ENCODE assay signal across 10 cellular contexts in genomic region chr10:8051109-8051781, GRCh38. TPM values are rescaled to one million over a fixed set of nuclear protein-coding genes. Genes with fewer than 3 reads are reported as not detected.
A peak's percentile ranks its signal among the peaks of the same experiment; 100 is the strongest.
DNase-seq lines count a peak whose midpoint lies in the region; ATAC-seq and TF ChIP-seq lines count a peak whose summit lies in the region.
"Had no signal": no experiment of that assay in that cellular context is flagged by ENCODE, and none has a peak within 500 bp of the region (broad histone marks: within the 10 kb centered on the region; RNA-seq: fewer than 3 reads in every experiment).

No MANE protein-coding gene starts in this region.

- POLR2A ChIA-PET in SK-N-SH (lab: Yijun Ruan, JAX): interaction anchor here (0.6 to 3.9 kb wide), 3 partner anchors 9 to 1231 kb away, joined by 4 to 33 read pairs (median 4); no protein-coding TSS in a partner anchor

- peaks cover 15% of the 10 kb centered on the region for H4K20me1 ChIP-seq in SK-N-SH (ENCODE audit: insufficient read depth)
- no peaks in the 10 kb centered on the region for H4K20me1 ChIP-seq in hepatocyte (ENCODE audit: insufficient read depth, poor library complexity, severe bottlenecking)

- H3K27me3 ChIP-seq in SK-N-SH (ENCODE audit: insufficient read depth) (no peaks in the 10 kb centered on the region), NT2/D1 (ENCODE audit: insufficient read depth, insufficient read length) (peaks cover 48% of the 10 kb centered on the region), hepatocyte (peaks cover 91% of the 10 kb centered on the region), sigmoid colon (peaks cover 96 to 100% (median 99%) of the 10 kb centered on the region in 3 donors)

- H3K4me3 ChIP-seq in SK-N-SH (ENCODE audit: low read depth in 2 of 2, low read length in 1 of 2) (peak overlapping the region; percentile 86 to 92), NT2/D1 (ENCODE audit: insufficient read length, low read depth) (peak overlapping the region; percentile 42), hepatocyte (no peak overlapping the region), sigmoid colon (peak overlapping the region in 3 of 4 donors; percentile 15 to 47 (median 39))
- H3K4me3 ChIP-seq: K562 had no signal

- TF ChIP-seq EP300 in SK-N-SH (IDR thresholded peaks at IDR 0.05; ENCODE audit: borderline replicate concordance in 1 of 2, low read depth in 1 of 2, low read length in 1 of 2) (no peak), sigmoid colon (IDR thresholded peaks at IDR 0.05) (no peak)

- no peak for TF ChIP-seq POLR2A in sigmoid colon (IDR thresholded peaks at IDR 0.05)

- H3K4me2 ChIP-seq in SK-N-SH (peak overlapping the region; percentile 98), hepatocyte (peak overlapping the region; percentile 91)

- peak overlapping the region; percentile 96 to 98 for H3K27ac ChIP-seq in SK-N-SH (ENCODE audit: low read depth in 2 of 2, low read length in 1 of 2)
- no peak overlapping the region for H3K27ac ChIP-seq in hepatocyte
- no peak overlapping the region for H3K27ac ChIP-seq in sigmoid colon

- CTCF ChIA-PET in SK-N-SH (lab: Yijun Ruan, JAX): interaction anchor here (0.8 to 4.5 kb wide), 6 partner anchors 8 to 1252 kb away, joined by 4 to 15 read pairs (median 6); no protein-coding TSS in a partner anchor

- H3K9ac ChIP-seq in SK-N-SH (peak overlapping the region; percentile 96), NT2/D1 (ENCODE audit: insufficient read length, low read depth) (peak overlapping the region; percentile 70)

- no peak for ATAC-seq in SK-N-SH treated with all-trans-retinoic acid at 6 μM for 48 hours
- ATAC-seq in GM21786 (IDR thresholded peaks at IDR 0.05; ENCODE audit: unreplicated experiment): no peak
- ATAC-seq: K562 had no signal

- H3K79me2 ChIP-seq in SK-N-SH (ENCODE audit: insufficient read depth) (peaks cover 91% of the 10 kb centered on the region), hepatocyte (peaks cover 6% of the 10 kb centered on the region)

- H3K36me3 ChIP-seq in SK-N-SH (replicated peaks in 1 of 2; ENCODE audit: control insufficient read depth in 1 of 2, insufficient read depth in 2 of 2, low read length in 1 of 2): peaks cover 2 to 7% of the 10 kb centered on the region in 2 experiments
- H3K36me3 ChIP-seq in NT2/D1 (ENCODE audit: insufficient read depth, insufficient read length, low read length): no peaks in the 10 kb centered on the region
- H3K36me3 ChIP-seq in hepatocyte (replicated peaks; ENCODE audit: insufficient read depth, low read depth): no peaks in the 10 kb centered on the region
- H3K36me3 ChIP-seq in sigmoid colon: no peaks in the 10 kb centered on the region

- intact Hi-C loops in sigmoid colon (cut with DNase I): no loop called here

- TF ChIP-seq RAD21 in SK-N-SH (IDR thresholded peaks at IDR 0.05; ENCODE audit: low read length): no peak

- TF ChIP-seq CTCF in SK-N-SH (IDR thresholded peaks at IDR 0.05) (no peak), hepatocyte (IDR thresholded peaks at IDR 0.05; ENCODE audit: poor library complexity) (no peak), sigmoid colon (IDR thresholded peaks at IDR 0.05) (no peak)

- H3K4me1 ChIP-seq in SK-N-SH (ENCODE audit: control insufficient read depth in 1 of 2, insufficient read depth in 2 of 2, low read depth in 1 of 2, low read length in 1 of 2) (peaks cover 8 to 18% of the 10 kb centered on the region in 2 experiments; a peak in 2 of 4 replicates), NT2/D1 (ENCODE audit: insufficient read depth, insufficient read length) (peaks cover 11% of the 10 kb centered on the region), hepatocyte (ENCODE audit: insufficient read depth) (peaks cover 36% of the 10 kb centered on the region), sigmoid colon (peaks cover 0 to 72% (median 68%) of the 10 kb centered on the region in 4 donors)

- WGBS in SK-N-SH (ENCODE audit: low lambda C conversion rate): 5% methylated on average over 29 of the region's 48 CpGs
- WGBS in hepatocyte (ENCODE audit: low lambda C conversion rate, missing lambda C conversion rate): 11% methylated on average over 27 of the region's 48 CpGs
- 5 to 8% methylated on average over 46 to 47 of the region's 48 CpGs for WGBS in sigmoid colon, 2 donors

- H3K9me3 ChIP-seq in SK-N-SH: no peaks in the 10 kb centered on the region
- H3K9me3 ChIP-seq in NT2/D1 (ENCODE audit: insufficient read depth, low read length): no peaks in the 10 kb centered on the region
- H3K9me3 ChIP-seq in hepatocyte (ENCODE audit: low read depth): no peaks in the 10 kb centered on the region
- no peaks in the 10 kb centered on the region for H3K9me3 ChIP-seq in sigmoid colon

- peaks cover 11% of the 10 kb centered on the region for H3F3A ChIP-seq in SK-N-SH (replicated peaks; ENCODE audit: insufficient read depth)

- H2AFZ ChIP-seq in SK-N-SH (ENCODE audit: low read depth): no peak overlapping the region
- H2AFZ ChIP-seq in hepatocyte: peak overlapping the region; percentile 36

- DNase-seq in SK-N-SH (peak; percentile 68), NT2/D1 (ENCODE audit: low read depth, low spot score) (no peak), hepatocyte (ENCODE audit: low spot score) (peak; percentile 24), sigmoid colon (no peak), iPS-NIHi11 (ENCODE audit: low spot score) (no peak), HK-2 (ENCODE audit: unreplicated experiment) (no peak)

- H3K9me2 ChIP-seq in SK-N-SH (no peaks in the 10 kb centered on the region), hepatocyte (replicated peaks; ENCODE audit: insufficient read depth) (no peaks in the 10 kb centered on the region)

TF ChIP-seq in SK-N-SH, 30 proteins besides CTCF, POLR2A, EP300 and RAD21:
- TF ChIP-seq PBX3 (IDR thresholded peaks at IDR 0.05) (no peak), MAX (IDR thresholded peaks at IDR 0.05; ENCODE audit: low read depth) (0 out of 2 replicates have a peak, but pooled peaks have one; percentile 17)

TF ChIP-seq in SK-N-SH treated with all-trans-retinoic acid at 6 μM for 48 hours, 23 proteins besides CTCF, POLR2A, EP300 and RAD21 (continues in another document):
- TF ChIP-seq BACH2 (CRISPR knock-in tag; IDR thresholded peaks at IDR 0.05; ENCODE audit: borderline replicate concordance) (no peak), OSR1 (CRISPR knock-in tag; IDR thresholded peaks at IDR 0.05) (no peak), PPARA (CRISPR knock-in tag; IDR thresholded peaks at IDR 0.05; ENCODE audit: borderline replicate concordance) (no peak), ZFP30 (CRISPR knock-in tag; IDR thresholded peaks at IDR 0.05) (no peak), ZNF565 (CRISPR knock-in tag; conservative IDR thresholded peaks at IDR 0.05; ENCODE audit: low read depth) (no peak), ARNTL (CRISPR knock-in tag; IDR thresholded peaks at IDR 0.05; ENCODE audit: borderline replicate concordance, low read depth) (no peak), ISL1 (CRISPR knock-in tag; IDR thresholded peaks at IDR 0.05) (no peak), TCF4 (CRISPR knock-in tag; IDR thresholded peaks at IDR 0.05; ENCODE audit: borderline replicate concordance) (no peak), TOX (CRISPR knock-in tag; IDR thresholded peaks at IDR 0.05; ENCODE audit: borderline replicate concordance) (no peak), TSHZ2 (CRISPR knock-in tag; IDR thresholded peaks at IDR 0.05) (no peak), POU6F1 (CRISPR knock-in tag; IDR thresholded peaks at IDR 0.05; ENCODE audit: borderline replicate concordance, low read depth) (no peak)

RNA-seq across cellular contexts. Expression of gene GATA3, which starts 3.2 kb away (rescaled TPM):
- 5.1 and 14.3 TPM in 2 replicates for polyA plus RNA-seq in SK-N-SH (2012; rRNA removed)
- 13.1 and 16.2 TPM in 2 replicates for polyA plus RNA-seq in SK-N-SH (2012; cell fraction: cytosol; rRNA removed)
- 24.8 and 29.4 TPM in 2 replicates for polyA plus RNA-seq in SK-N-SH (2012; cell fraction: nucleus; rRNA removed)
- 0.96 and 2.4 TPM in 2 replicates for total RNA-seq in hepatocyte
- 15.4 and 27.1 TPM in 2 replicates for polyA plus RNA-seq in hepatocyte
- total RNA-seq in sigmoid colon: not detected
- polyA plus RNA-seq in sigmoid colon: 1 to 10 TPM in 2 of 3 donors, not detected in 1; 1.2 to 2.1 TPM
- polyA plus RNA-seq: AG04450 had no signal

Comparison
In these comparisons a context has a peak if more than half of its experiments do, and no peak if none do; other contexts are left out.
1. DNase-seq: peak in SK-N-SH (single experiment) and hepatocyte (single experiment); none in NT2/D1 (single experiment), sigmoid colon (single experiment), iPS-NIHi11 (single experiment) and HK-2 (single experiment).
2. H3K27ac ChIP-seq: peak in SK-N-SH (2 of 2); none in hepatocyte (single experiment) and sigmoid colon (0 of 4).